Comparison of ENCODE assay signal across 32 cellular contexts in the genomic region with DNA sequence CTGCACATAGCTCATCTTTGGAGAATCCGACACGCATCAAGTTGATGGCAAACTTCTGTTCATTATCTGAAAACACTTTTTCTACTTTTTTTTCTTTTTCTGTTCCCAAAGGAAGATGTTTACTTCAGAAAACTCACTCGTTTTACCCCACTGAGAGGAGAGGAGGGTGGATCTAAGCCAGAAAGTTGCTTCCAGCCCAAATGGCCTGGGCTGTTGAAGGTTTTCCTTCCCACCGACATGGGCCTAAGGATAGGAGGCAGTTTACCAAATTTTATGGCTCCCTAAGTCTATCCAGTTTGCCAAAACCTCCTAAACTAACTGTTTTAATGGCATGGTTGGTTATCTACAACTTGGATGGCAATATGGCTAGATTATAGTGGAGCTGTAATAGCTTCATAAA.
"Had no signal": no experiment of that assay in that cellular context is flagged by ENCODE, and none has a peak within 500 bp of the region (broad histone marks: within the 10 kb centered on the region; RNA-seq: fewer than 3 reads in every experiment).

No MANE protein-coding gene starts in this region.

- H3K4me3 Mint-ChIP-seq: naive B cell; natural killer cell; nephron; neural crest cell; stimulated activated memory B cell treated with anti-CD40 and anti-IgM and Interleukin-4, amounts not matched to agents 10 μg/mL and 1 μg/mL and 100 μg/mL, for 72 hours; stimulated activated naive CD8-positive, alpha-beta T cell treated with anti-CD3 and anti-CD28 coated beads, Interleukin-15, amount 100 ng/mL, for 72 hours; type B pancreatic cell had no signal

- H3K9me3 ChIP-seq: neutrophil, pancreas, right atrium auricular region, spleen, suprapubic skin, testis, tibial artery, transverse colon, upper lobe of right lung, uterus had no signal

- H3K36me3 ChIP-seq: neutrophil, pancreas, right atrium auricular region, spleen, suprapubic skin, tibial artery, transverse colon, upper lobe of right lung, uterus had no signal

- H3K4me2 ChIP-seq: smooth muscle cell had no signal

- H3K27ac ChIP-seq: neutrophil, pancreas, right atrium auricular region, skin epidermis, spleen, suprapubic skin, testis, tibial artery, transverse colon, upper lobe of right lung, uterus had no signal

- H3K9me3 Mint-ChIP-seq: natural killer cell; stimulated activated naive CD8-positive, alpha-beta T cell treated with anti-CD3 and anti-CD28 coated beads, Interleukin-15, amount 100 ng/mL, for 72 hours had no signal

- H3K27me3 Mint-ChIP-seq: stimulated activated memory B cell treated with anti-CD40 and anti-IgM and Interleukin-4, amounts not matched to agents 10 μg/mL and 1 μg/mL and 100 μg/mL, for 72 hours had no signal

- H3K4me3 ChIP-seq: pancreas, right atrium auricular region, skin epidermis, smooth muscle cell, spleen, suprapubic skin, testis, tibial artery, transverse colon, upper lobe of right lung, uterus had no signal

- H3K4me1 Mint-ChIP-seq: naive B cell; natural killer cell; stimulated activated memory B cell treated with anti-CD40 and anti-IgM and Interleukin-4, amounts not matched to agents 10 μg/mL and 1 μg/mL and 100 μg/mL, for 72 hours; stimulated activated naive CD8-positive, alpha-beta T cell treated with anti-CD3 and anti-CD28 coated beads, Interleukin-15, amount 100 ng/mL, for 72 hours had no signal

- H3K4me1 ChIP-seq: pancreas, right atrium auricular region, spleen, testis, tibial artery, upper lobe of right lung, uterus had no signal

- H3K36me3 Mint-ChIP-seq: naive B cell; natural killer cell; stimulated activated memory B cell treated with anti-CD40 and anti-IgM and Interleukin-4, amounts not matched to agents 10 μg/mL and 1 μg/mL and 100 μg/mL, for 72 hours; type B pancreatic cell had no signal

- H3K27me3 ChIP-seq: neutrophil, pancreas, right atrium auricular region, spleen, suprapubic skin, testis, transverse colon, upper lobe of right lung, uterus had no signal

- ATAC-seq: natural killer cell; pancreas; sciatic nerve; stimulated activated memory B cell treated with anti-CD40 and anti-IgM and Interleukin-4, amounts not matched to agents 10 μg/mL and 1 μg/mL and 100 μg/mL, for 72 hours; stimulated activated naive CD8-positive, alpha-beta T cell treated with anti-CD3 and anti-CD28 coated beads, Interleukin-15, amount 100 ng/mL, for 72 hours; stimulated activated naive CD8-positive, alpha-beta T cell treated with anti-CD3 and anti-CD28 coated beads, Interleukin-15, Interleukin-2, amounts not matched to agents 100 U/mL and 50 U/mL, for 24 hours; upper lobe of right lung had no signal

- H3K27ac Mint-ChIP-seq: naive B cell; natural killer cell; progenitor cell of endocrine pancreas; stimulated activated memory B cell treated with anti-CD40 and anti-IgM and Interleukin-4, amounts not matched to agents 10 μg/mL and 1 μg/mL and 100 μg/mL, for 72 hours; stimulated activated naive CD8-positive, alpha-beta T cell treated with anti-CD3 and anti-CD28 coated beads, Interleukin-15, amount 100 ng/mL, for 72 hours; type B pancreatic cell had no signal

- DNase-seq: naive B cell; natural killer cell; nucleus accumbens; pancreas; posterior cingulate gyrus; retina; spleen; stimulated activated CD4-positive, alpha-beta T cell treated with anti-CD3 and anti-CD28 coated beads, Interleukin-12 subunit alpha, Interleukin-12 subunit beta, amount 100 ng/mL, for 4 hours; stimulated activated CD4-positive, alpha-beta T cell treated with anti-CD3 and anti-CD28 coated beads, Interleukin-1b, Interleukin-23, amount 100 ng/mL, for 48 hours; stimulated activated CD4-positive, alpha-beta T cell treated with anti-CD3 and anti-CD28 coated beads, Interleukin-4, amount 100 ng/mL, for 1 hour; stimulated activated CD4-positive, alpha-beta T cell treated with anti-CD3 and anti-CD28 coated beads, Interleukin-4, amount 100 ng/mL, for 4 hours; stimulated activated CD8-positive, alpha-beta memory T cell treated with anti-CD3 and anti-CD28 coated beads, Interleukin-4, amount 100 ng/mL, for 48 hours; stimulated activated naive CD4-positive, alpha-beta T cell; stimulated activated naive CD8-positive, alpha-beta T cell treated with anti-CD3 and anti-CD28 coated beads, Interleukin-15, amount 100 ng/mL, for 72 hours; stimulated activated naive CD8-positive, alpha-beta T cell treated with anti-CD3 and anti-CD28 coated beads, Interleukin-15, Interleukin-2, amounts not matched to agents 100 U/mL and 50 U/mL, for 24 hours; substantia nigra; testis; tibial artery; transverse colon; upper lobe of right lung; uterus had no signal
